9 cellular contexts compared by ENCODE assay signal in the genomic region with DNA sequence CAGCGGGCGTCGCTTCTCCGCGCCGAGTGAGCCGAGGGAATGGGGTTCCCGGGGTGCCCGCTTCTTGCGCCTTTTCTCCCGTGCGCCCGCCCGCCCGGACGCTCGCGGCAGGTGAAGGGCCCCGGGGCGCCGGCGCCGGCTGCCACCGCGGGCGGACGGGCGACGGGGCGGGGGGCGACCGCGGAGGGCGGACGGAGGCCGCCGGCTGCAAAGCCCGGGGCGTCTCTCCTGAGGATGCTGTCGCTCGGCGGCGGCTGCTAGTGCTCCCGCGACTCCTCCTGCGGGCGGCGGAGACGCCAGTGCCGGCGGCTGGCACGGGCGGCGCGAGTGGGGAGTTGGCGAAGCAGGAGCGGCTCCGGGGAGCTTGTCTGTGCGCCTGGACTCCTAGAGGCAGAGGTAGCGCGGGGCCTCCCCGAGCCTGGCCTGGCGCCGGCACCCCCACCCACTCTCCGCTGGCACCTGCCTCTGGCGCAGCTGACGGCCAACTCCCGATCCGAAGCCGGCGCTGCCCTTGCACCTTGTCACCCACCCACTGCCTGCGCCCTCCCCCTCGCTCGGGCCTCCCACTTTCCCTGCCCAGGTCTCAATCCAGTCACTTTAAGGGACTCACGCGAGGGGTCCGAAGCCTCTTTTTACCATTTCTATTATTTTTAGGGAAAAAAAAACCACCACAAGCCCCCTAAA. TPM values are rescaled to one million over a fixed set of nuclear protein-coding genes. Genes with fewer than 3 reads are reported as not detected.
A peak's percentile ranks its signal among the peaks of the same experiment; 100 is the strongest.
DNase-seq lines count a peak whose midpoint lies in the region; ATAC-seq, FAIRE-seq and TF ChIP-seq lines count a peak whose summit lies in the region.
"Had no signal": no experiment of that assay in that cellular context is flagged by ENCODE, and none has a peak within 500 bp of the region (broad histone marks: within the 10 kb centered on the region; RNA-seq: fewer than 3 reads in every experiment).

A gene (minus strand): TSS at position 487 of the 684 bp plus-strand sequence. CDS start 701 bp downstream, outside the sequence.

- intact Hi-C loops in heart left ventricle (cut with DNase I) (loop anchor here in 4 of 10 donors (2.0 to 10.0 kb wide), 5 partner anchors 134 to 156 kb away; no protein-coding TSS in a partner anchor), posterior cingulate gyrus (cut with DNase I) (no loop called here)

- 2 to 7% (median 3%) methylated on average over 19 to 77 of the region's 77 CpGs for WGBS in heart left ventricle, 4 donors

- peak; percentile 10 to 62 (median 46) for ATAC-seq in heart left ventricle

- TF ChIP-seq CTCF in heart left ventricle (IDR thresholded peaks at IDR 0.05), result no peak

- peak in 1 of 2 donors; percentile 41 for TF ChIP-seq POLR2A in heart left ventricle (IDR thresholded peaks at IDR 0.05)

- DNase-seq in NCI-H1694 (lab: John Stamatoyannopoulos, UW) (peak; percentile 18), NCI-H1694 treated with DMSO at 0.1 percent for 48 hours (lab: John Stamatoyannopoulos, UW) (no peak), heart left ventricle (peak; percentile 53 to 83 (median 69)), posterior cingulate gyrus (peak in 9 of 10 donors; percentile 23 to 92 (median 38)), GM19239 (ENCODE audit: insufficient read length, low spot score) (no peak), A172 (ENCODE audit: low spot score) (no peak)
- peak; percentile 26 to 29 for DNase-seq in activated T-cell treated with anti-CD3 and anti-CD28 coated beads, Interleukin-2, amount 50 U/mL, for 48 hours
- no peak for DNase-seq in central memory CD4-positive, alpha-beta T cell
- DNase-seq: CD4-positive, CD25-positive, alpha-beta regulatory T cell had no signal

- H3K4me1 ChIP-seq in heart left ventricle, result peaks cover 0 to 54% (median 15%) of the 10 kb centered on the region in 12 donors

- no peaks in the 10 kb centered on the region for H3K36me3 ChIP-seq in heart left ventricle

- H3K9me3 ChIP-seq in heart left ventricle, result no peaks in the 10 kb centered on the region

- peak within 1 kb of the TSS; percentile 72 to 98 (median 76) for H3K27ac ChIP-seq in heart left ventricle

- H3K4me3 ChIP-seq in heart left ventricle, result peak within 1 kb of the TSS; percentile 64 to 97 (median 76)

- peaks cover 0 to 15% (median 0%) of the 10 kb centered on the region in 9 donors for H3K27me3 ChIP-seq in heart left ventricle

- no peak for FAIRE-seq in GM19239 (lab: Jason Lieb, UNC)

RNA-seq across cellular contexts. Expression of the gene that starts here (rescaled TPM):
- total RNA-seq in heart left ventricle, result 10 to 100 TPM in 3 of 9 donors, 1 to 10 TPM in 6; 5.1 to 37.9 (median 8.8) TPM
- 10 to 100 TPM in 1 of 2 donors, 1 to 10 TPM in 1; 2.6 to 10.9 TPM for polyA plus RNA-seq in heart left ventricle
- total RNA-seq in A172 (2014; rRNA removed; shearing (Covaris generic)), result not detected in 2 replicates
- total RNA-seq: CD4-positive, CD25-positive, alpha-beta regulatory T cell had no signal

Comparison
In these comparisons a context has a peak if more than half of its experiments do, and no peak if none do; other contexts are left out.
1. DNase-seq: peak in NCI-H1694 (single experiment), activated T-cell treated with anti-CD3 and anti-CD28 coated beads, Interleukin-2, amount 50 U/mL, for 48 hours (2 of 2), heart left ventricle (5 of 5) and posterior cingulate gyrus (9 of 10); none in NCI-H1694 treated with DMSO at 0.1 percent for 48 hours (single experiment), central memory CD4-positive, alpha-beta T cell (single experiment), GM19239 (single experiment) and A172 (single experiment).